ENCODE assay signal across 6 cellular contexts in the genomic region with DNA sequence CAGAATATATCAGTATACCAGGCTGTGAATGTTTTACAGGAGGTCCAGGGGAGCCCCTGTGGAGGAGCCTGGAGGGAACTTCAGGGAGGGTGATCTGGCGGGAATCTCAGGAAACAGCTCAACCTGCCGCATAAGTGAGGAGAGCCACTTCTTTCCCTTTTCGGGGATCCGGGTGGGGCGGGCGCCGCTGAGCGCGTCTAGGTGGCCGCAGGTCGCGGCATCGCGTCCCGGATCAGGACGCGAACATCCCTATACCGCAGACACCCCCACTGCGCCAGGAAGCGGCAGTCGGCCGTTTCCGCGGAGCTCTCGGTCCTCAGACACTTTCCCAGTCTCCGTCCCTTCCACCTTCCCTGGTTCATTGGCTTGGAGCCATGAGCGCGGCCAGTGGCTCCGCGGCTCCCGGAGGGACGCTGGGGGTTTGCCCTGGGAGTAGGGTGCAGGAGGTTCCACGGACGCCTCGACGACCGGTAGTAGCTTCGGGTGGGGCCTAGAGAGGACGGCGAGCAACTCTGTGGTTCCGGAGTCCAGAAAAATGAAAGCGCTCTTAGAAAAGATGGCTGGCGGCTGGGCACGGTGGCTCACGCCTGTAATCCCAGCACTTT. TPM values are rescaled to one million over a fixed set of nuclear protein-coding genes. Genes with fewer than 3 reads are reported as not detected.
DNase-seq lines count a peak whose midpoint lies in the region; ATAC-seq and TF ChIP-seq lines count a peak whose summit lies in the region.

No MANE protein-coding gene starts in this region.

- H3K4me1 Mint-ChIP-seq in endodermal cell = peaks cover under 1% of the 10 kb centered on the region

- H3K4me1 ChIP-seq in endodermal cell (ENCODE audit: control insufficient read depth, insufficient read depth, low read length) = no peaks in the 10 kb centered on the region

- WGBS in endodermal cell (ENCODE audit: insufficient coverage in 1 of 2, insufficient read length in 1 of 2), 2 experiments = 94% methylated on average over 30 to 45 of the region's 45 CpGs

- no peak overlapping the region for H3K27ac Mint-ChIP-seq in endodermal cell

- no peaks in the 10 kb centered on the region for H3K9me3 Mint-ChIP-seq in endodermal cell

- H3K4me3 ChIP-seq in MG63 = peak overlapping the region; percentile 41
- H3K4me3 ChIP-seq in endodermal cell (ENCODE audit: low read length) = no peak overlapping the region

- peaks cover 5% of the 10 kb centered on the region for H3K36me3 ChIP-seq in MG63
- H3K36me3 ChIP-seq in endodermal cell (ENCODE audit: control insufficient read depth, insufficient read depth, low read length) = no peaks in the 10 kb centered on the region

- H3K9ac ChIP-seq in endodermal cell (ENCODE audit: extremely low read depth, low read length, poor library complexity, severe bottlenecking) = no peak overlapping the region

- H3K27me3 ChIP-seq in MG63 (no peaks in the 10 kb centered on the region), endodermal cell (ENCODE audit: control insufficient read depth, insufficient read depth, low read length, poor library complexity, severe bottlenecking) (no peaks in the 10 kb centered on the region)

- no peaks in the 10 kb centered on the region for H3K9me3 ChIP-seq in MG63
- no peaks in the 10 kb centered on the region for H3K9me3 ChIP-seq in endodermal cell (ENCODE audit: control insufficient read depth, low read length)

- peak overlapping the region; percentile 58 for H3K4me3 Mint-ChIP-seq in endodermal cell

- in situ Hi-C loops in ACHN (cut with HindIII; ENCODE audit: low pct_ligation_motif_present, low pct_unique_long_range_greater_than_20kb, low sequenced_read_pairs) = no loop called here

- intact Hi-C loops in sciatic nerve (cut with DNase I) = no loop called here

- peaks cover 20% of the 10 kb centered on the region for H3K27me3 Mint-ChIP-seq in endodermal cell (ENCODE audit: insufficient read depth)

- no peak for TF ChIP-seq CTCF in endodermal cell (conservative IDR thresholded peaks at IDR 0.05)

- no peak overlapping the region for H3K27ac ChIP-seq in endodermal cell (ENCODE audit: low read depth, low read length)

- peaks cover 1% of the 10 kb centered on the region for H3K36me3 Mint-ChIP-seq in endodermal cell (ENCODE audit: low read depth)

- ATAC-seq in sciatic nerve (no peak), GM19351 (IDR thresholded peaks at IDR 0.05; ENCODE audit: unreplicated experiment) (no peak)

- DNase-seq in MG63 (peak; percentile 45), endodermal cell (peak; percentile 76), sciatic nerve (ENCODE audit: low spot score) (peak; percentile 72), ACHN (no peak), A172 (ENCODE audit: low spot score) (no peak)

RNA-seq across cellular contexts. Expression of a gene that starts 3.1 kb away (rescaled TPM):
- total RNA-seq in MG63 (2014; rRNA removed; shearing (Covaris generic); ENCODE audit: low replicate concordance) = 2.0 and 6.8 TPM in 2 replicates
- 10 to 100 TPM; 19.0 TPM for total RNA-seq in endodermal cell
- 13.7 TPM for polyA plus RNA-seq in endodermal cell (2013, experiment 1 of 2)
- 12.5 TPM for polyA plus RNA-seq in endodermal cell (2013, experiment 2 of 2)
- total RNA-seq in sciatic nerve = 9.5 TPM
- 7.3 and 8.1 TPM in 2 replicates for total RNA-seq in A172 (2014; rRNA removed; shearing (Covaris generic))

RNA-seq across cellular contexts. Expression of a gene that starts 10.2 kb away (rescaled TPM):
- total RNA-seq in MG63 (2014; rRNA removed; shearing (Covaris generic); ENCODE audit: low replicate concordance) = 4.0 TPM in 2 replicates
- total RNA-seq in endodermal cell = 1 to 10 TPM; 6.4 to 7.5 TPM
- polyA plus RNA-seq in endodermal cell (2013, experiment 1 of 2) = 9.6 TPM
- 9.1 TPM for polyA plus RNA-seq in endodermal cell (2013, experiment 2 of 2)
- 13.6 TPM for total RNA-seq in sciatic nerve
- total RNA-seq in A172 (2014; rRNA removed; shearing (Covaris generic)) = 6.9 and 11.9 TPM in 2 replicates

RNA-seq across cellular contexts. Expression of a gene that starts 24.2 kb away (rescaled TPM):
- total RNA-seq in MG63 (2014; rRNA removed; shearing (Covaris generic); ENCODE audit: low replicate concordance) = 11.4 and 15.7 TPM in 2 replicates
- total RNA-seq in endodermal cell = 10 to 100 TPM; 22.5 to 24.0 TPM
- polyA plus RNA-seq in endodermal cell (2013, experiment 1 of 2) = 14.3 TPM
- polyA plus RNA-seq in endodermal cell (2013, experiment 2 of 2) = 13.2 TPM
- total RNA-seq in sciatic nerve = 26.3 TPM
- total RNA-seq in A172 (2014; rRNA removed; shearing (Covaris generic)) = not detected in 2 replicates

RNA-seq across cellular contexts. Expression of a gene that starts 26.7 kb away (rescaled TPM):
- total RNA-seq in MG63 (2014; rRNA removed; shearing (Covaris generic); ENCODE audit: low replicate concordance) = 11.8 and 27.9 TPM in 2 replicates
- total RNA-seq in endodermal cell (10 to 100 TPM; 15.5 to 17.1 TPM), sciatic nerve (12.7 TPM)
- polyA plus RNA-seq in endodermal cell (2013, experiment 1 of 2) = 6.7 TPM
- 6.6 TPM for polyA plus RNA-seq in endodermal cell (2013, experiment 2 of 2)
- 2.0 and 2.5 TPM in 2 replicates for total RNA-seq in A172 (2014; rRNA removed; shearing (Covaris generic))

RNA-seq across cellular contexts. Expression of a gene that starts 34.9 kb away (rescaled TPM):
- 47.6 and 72.9 TPM in 2 replicates for total RNA-seq in MG63 (2014; rRNA removed; shearing (Covaris generic); ENCODE audit: low replicate concordance)
- total RNA-seq in endodermal cell (10 to 100 TPM; 47.0 to 59.2 TPM), sciatic nerve (30.3 TPM)
- 52.3 TPM for polyA plus RNA-seq in endodermal cell (2013, experiment 1 of 2)
- polyA plus RNA-seq in endodermal cell (2013, experiment 2 of 2) = 47.9 TPM
- 43.7 and 61.6 TPM in 2 replicates for total RNA-seq in A172 (2014; rRNA removed; shearing (Covaris generic))

Comparison
In these comparisons a context has a peak if more than half of its experiments do, and no peak if none do; other contexts are left out.
1. DNase-seq: peak in MG63 (single experiment), endodermal cell (single experiment) and sciatic nerve (single experiment); none in ACHN (single experiment) and A172 (single experiment).
2. RNA of a gene that starts 24.2 kb away (total RNA-seq): 26.3 TPM in sciatic nerve (single experiment), 22.5 to 24.0 TPM in endodermal cell and 11.4 to 15.7 TPM in MG63; not detected in A172; every median in the first group is over 10 times any median in the second.